ENCODE assay signal across 8 cellular contexts in the genomic region with DNA sequence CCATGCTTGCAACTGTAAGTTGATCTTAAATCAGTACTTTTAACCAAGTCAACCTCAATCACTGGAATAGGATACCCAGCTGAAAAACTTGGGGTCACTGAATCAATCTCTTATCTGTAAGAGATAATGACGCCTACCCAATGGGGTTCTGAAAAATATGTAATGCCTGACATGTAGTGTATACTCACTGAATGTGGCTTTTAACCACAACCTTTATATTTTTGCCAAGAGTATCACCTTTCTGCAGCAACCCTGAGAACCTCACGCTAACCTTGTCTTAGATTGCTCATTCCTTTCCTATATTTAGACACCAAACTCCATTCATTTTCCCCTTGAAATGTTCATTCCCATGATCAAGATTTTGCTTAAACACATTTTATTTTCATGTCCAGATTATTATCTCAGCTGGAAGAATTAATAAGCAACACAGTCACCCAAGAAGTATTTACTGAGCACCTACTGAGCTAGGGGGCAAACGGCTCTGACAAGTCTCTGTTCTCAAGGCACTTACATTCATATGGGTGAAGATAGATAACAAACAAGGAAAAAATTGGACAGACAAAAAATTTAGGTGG.
DNase-seq lines count a peak whose midpoint lies in the region; ATAC-seq, FAIRE-seq and TF ChIP-seq lines count a peak whose summit lies in the region.
"Not testable (repeated sequence)": the region's sequence is repeated elsewhere in the genome, so short reads cannot be mapped to it uniquely, and the experiment has no call there.

No MANE protein-coding gene starts in this region.

- not testable (repeated sequence) for H3K9ac ChIP-seq in astrocyte (ENCODE audit: low read length)

- DNase-seq in D721Med (ENCODE audit: insufficient read length, low spot score); activated T-helper 2 cell treated with anti-CD3 and anti-CD28 coated beads, Interferon-gamma antibody, Interleukin-2, Interleukin-4, amounts not matched to agents 10 μg/mL and 5 μg/mL and 100 μg/mL, durations not matched to agents 14 hours and 24 hours and 36 hours (ENCODE audit: low spot score); central memory CD8-positive, alpha-beta T cell (ENCODE audit: low spot score in 2 of 2); stimulated activated naive CD8-positive, alpha-beta T cell treated with anti-CD3 and anti-CD28 coated beads, Interleukin-15, amount 100 ng/mL, for 72 hours: not testable (repeated sequence)
- peak; percentile 20 for DNase-seq in T-helper 2 cell treated with Interferon-gamma antibody and Interleukin-4, amounts not matched to agents 5 μg/mL and 100 μg/mL, for 36 hours (ENCODE audit: low spot score)
- peak; percentile 22 for DNase-seq in astrocyte (ENCODE audit: low read depth)
- DNase-seq in non-pigmented ciliary epithelial cell (ENCODE audit: low read depth), result peak; percentile 14

- not testable (repeated sequence) for H3K27me3 Mint-ChIP-seq in T-helper 2 cell treated with Interferon-gamma antibody and Interleukin-4, amounts not matched to agents 5 μg/mL and 100 μg/mL, for 36 hours (ENCODE audit: low read depth); activated T-helper 2 cell treated with anti-CD3 and anti-CD28 coated beads, Interferon-gamma antibody, Interleukin-2, Interleukin-4, amounts not matched to agents 10 μg/mL and 5 μg/mL and 100 μg/mL, durations not matched to agents 14 hours and 24 hours and 36 hours (ENCODE audit: low read depth); activated naive CD8-positive, alpha-beta T cell; astrocyte (ENCODE audit: low read depth, unreplicated experiment); central memory CD8-positive, alpha-beta T cell; stimulated activated naive CD8-positive, alpha-beta T cell treated with anti-CD3 and anti-CD28 coated beads, Interleukin-15, amount 100 ng/mL, for 72 hours

- H3K4me1 Mint-ChIP-seq in T-helper 2 cell treated with Interferon-gamma antibody and Interleukin-4, amounts not matched to agents 5 μg/mL and 100 μg/mL, for 36 hours (ENCODE audit: low read depth), result peaks cover 41% of the 10 kb centered on the region
- peaks cover 42% of the 10 kb centered on the region for H3K4me1 Mint-ChIP-seq in activated T-helper 2 cell treated with anti-CD3 and anti-CD28 coated beads, Interferon-gamma antibody, Interleukin-2, Interleukin-4, amounts not matched to agents 10 μg/mL and 5 μg/mL and 100 μg/mL, durations not matched to agents 14 hours and 24 hours and 36 hours (ENCODE audit: low read depth)
- peaks cover 38% of the 10 kb centered on the region for H3K4me1 Mint-ChIP-seq in activated naive CD8-positive, alpha-beta T cell (ENCODE audit: low read depth)
- not testable (repeated sequence) for H3K4me1 Mint-ChIP-seq in astrocyte (ENCODE audit: low read depth, unreplicated experiment)
- peaks cover 26% of the 10 kb centered on the region for H3K4me1 Mint-ChIP-seq in central memory CD8-positive, alpha-beta T cell
- H3K4me1 Mint-ChIP-seq in stimulated activated naive CD8-positive, alpha-beta T cell treated with anti-CD3 and anti-CD28 coated beads, Interleukin-15, amount 100 ng/mL, for 72 hours, result peaks cover 41% of the 10 kb centered on the region

- peak; percentile 53 for FAIRE-seq in D721Med (lab: Jason Lieb, UNC)
- not testable (repeated sequence) for FAIRE-seq in astrocyte (lab: Jason Lieb, UNC)

- H3K4me1 ChIP-seq in astrocyte (ENCODE audit: insufficient read depth, low read length), result not testable (repeated sequence)

- not testable (repeated sequence) for H3K9me3 Mint-ChIP-seq in T-helper 2 cell treated with Interferon-gamma antibody and Interleukin-4, amounts not matched to agents 5 μg/mL and 100 μg/mL, for 36 hours; activated T-helper 2 cell treated with anti-CD3 and anti-CD28 coated beads, Interferon-gamma antibody, Interleukin-2, Interleukin-4, amounts not matched to agents 10 μg/mL and 5 μg/mL and 100 μg/mL, durations not matched to agents 14 hours and 24 hours and 36 hours; activated naive CD8-positive, alpha-beta T cell (ENCODE audit: low read depth); astrocyte (ENCODE audit: unreplicated experiment); central memory CD8-positive, alpha-beta T cell; stimulated activated naive CD8-positive, alpha-beta T cell treated with anti-CD3 and anti-CD28 coated beads, Interleukin-15, amount 100 ng/mL, for 72 hours

- not testable (repeated sequence) for H3K79me2 ChIP-seq in astrocyte (ENCODE audit: insufficient read depth, low read length)

- H2AFZ ChIP-seq in astrocyte (ENCODE audit: low read depth, low read length), result not testable (repeated sequence)

- not testable (repeated sequence) for H3K36me3 Mint-ChIP-seq in T-helper 2 cell treated with Interferon-gamma antibody and Interleukin-4, amounts not matched to agents 5 μg/mL and 100 μg/mL, for 36 hours (ENCODE audit: low read depth); activated T-helper 2 cell treated with anti-CD3 and anti-CD28 coated beads, Interferon-gamma antibody, Interleukin-2, Interleukin-4, amounts not matched to agents 10 μg/mL and 5 μg/mL and 100 μg/mL, durations not matched to agents 14 hours and 24 hours and 36 hours (ENCODE audit: low read depth); activated naive CD8-positive, alpha-beta T cell; astrocyte (ENCODE audit: low read depth, unreplicated experiment); central memory CD8-positive, alpha-beta T cell (ENCODE audit: insufficient read depth)

- H3K4me2 ChIP-seq in astrocyte (ENCODE audit: low read length), result not testable (repeated sequence)

- H3K4me3 Mint-ChIP-seq in T-helper 2 cell treated with Interferon-gamma antibody and Interleukin-4, amounts not matched to agents 5 μg/mL and 100 μg/mL, for 36 hours, result peak overlapping the region; percentile 58
- peak overlapping the region; percentile 23 for H3K4me3 Mint-ChIP-seq in activated T-helper 2 cell treated with anti-CD3 and anti-CD28 coated beads, Interferon-gamma antibody, Interleukin-2, Interleukin-4, amounts not matched to agents 10 μg/mL and 5 μg/mL and 100 μg/mL, durations not matched to agents 14 hours and 24 hours and 36 hours (ENCODE audit: low read depth)
- H3K4me3 Mint-ChIP-seq in activated naive CD8-positive, alpha-beta T cell; astrocyte (ENCODE audit: unreplicated experiment); central memory CD8-positive, alpha-beta T cell; stimulated activated naive CD8-positive, alpha-beta T cell treated with anti-CD3 and anti-CD28 coated beads, Interleukin-15, amount 100 ng/mL, for 72 hours: not testable (repeated sequence)

- not testable (repeated sequence) for H3K36me3 ChIP-seq in astrocyte (ENCODE audit: insufficient read depth, low read length)

- TF ChIP-seq CTCF in D721Med (IDR thresholded peaks at IDR 0.05; ENCODE audit: insufficient read depth, missing control alignments); astrocyte (IDR thresholded peaks at IDR 0.05; ENCODE audit: insufficient read depth, low read depth, low read length): not testable (repeated sequence)

- H3K9me3 ChIP-seq in astrocyte (ENCODE audit: insufficient read depth, low read depth, low read length), result not testable (repeated sequence)

- ATAC-seq in central memory CD8-positive, alpha-beta T cell (replicated peaks; ENCODE audit: extremely low read depth, poor library complexity, severe bottlenecking), result not testable (repeated sequence)
- peak; percentile 37 for ATAC-seq in stimulated activated naive CD8-positive, alpha-beta T cell treated with anti-CD3 and anti-CD28 coated beads, Interleukin-15, amount 100 ng/mL, for 72 hours

- intact Hi-C loops in activated T-helper 2 cell treated with anti-CD3 and anti-CD28 coated beads, Interferon-gamma antibody, Interleukin-2, Interleukin-4, amounts not matched to agents 10 μg/mL and 5 μg/mL and 100 μg/mL, durations not matched to agents 14 hours and 24 hours and 36 hours (cut with micrococcal nuclease), result loop anchor here (2.0 to 10.0 kb wide), 6 partner anchors 63 to 365 kb away; a partner anchor contains a TSS

- not testable (repeated sequence) for H3K27ac ChIP-seq in astrocyte (ENCODE audit: low read depth, low read length)

- H3K27ac Mint-ChIP-seq in T-helper 2 cell treated with Interferon-gamma antibody and Interleukin-4, amounts not matched to agents 5 μg/mL and 100 μg/mL, for 36 hours, result peak overlapping the region; percentile 59
- peak overlapping the region; percentile 17 for H3K27ac Mint-ChIP-seq in activated T-helper 2 cell treated with anti-CD3 and anti-CD28 coated beads, Interferon-gamma antibody, Interleukin-2, Interleukin-4, amounts not matched to agents 10 μg/mL and 5 μg/mL and 100 μg/mL, durations not matched to agents 14 hours and 24 hours and 36 hours
- H3K27ac Mint-ChIP-seq in activated naive CD8-positive, alpha-beta T cell, result peak overlapping the region; percentile 25
- not testable (repeated sequence) for H3K27ac Mint-ChIP-seq in astrocyte (ENCODE audit: unreplicated experiment); stimulated activated naive CD8-positive, alpha-beta T cell treated with anti-CD3 and anti-CD28 coated beads, Interleukin-15, amount 100 ng/mL, for 72 hours
- peak overlapping the region; percentile 54 for H3K27ac Mint-ChIP-seq in central memory CD8-positive, alpha-beta T cell (ENCODE audit: low read depth)

- H3K27me3 ChIP-seq in astrocyte (ENCODE audit: insufficient read depth, low read length), result not testable (repeated sequence)

- not testable (repeated sequence) for H4K20me1 ChIP-seq in astrocyte (ENCODE audit: insufficient read depth, low read length)

- H3K4me3 ChIP-seq in astrocyte (ENCODE audit: insufficient read depth, low read depth, low read length), result not testable (repeated sequence)
